Comparison of ENCODE assay signal across 25 cellular contexts in the genomic region with DNA sequence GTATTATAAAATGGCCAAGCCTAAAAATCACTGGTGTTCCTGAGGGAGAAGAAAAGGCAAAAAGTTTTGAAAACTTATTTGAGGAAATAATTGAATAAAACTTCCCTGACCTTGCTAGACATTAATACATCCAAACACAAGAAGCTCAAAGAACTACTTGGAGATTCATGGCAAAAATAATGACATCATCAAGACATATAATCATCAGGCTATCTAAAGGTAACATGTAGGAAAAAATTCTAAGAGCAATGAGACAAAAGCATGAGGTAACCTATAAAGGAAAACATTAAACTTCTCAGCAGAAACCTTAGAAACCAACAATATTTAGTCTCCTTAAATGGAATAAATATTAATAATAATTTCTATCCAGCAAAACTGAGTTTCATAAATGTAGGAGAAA.
A peak's percentile ranks its signal among the peaks of the same experiment; 100 is the strongest.
DNase-seq lines count a peak whose midpoint lies in the region; FAIRE-seq and TF ChIP-seq lines count a peak whose summit lies in the region.
"Had no signal": no experiment of that assay in that cellular context is flagged by ENCODE, and none has a peak within 500 bp of the region (broad histone marks: within the 10 kb centered on the region; RNA-seq: fewer than 3 reads in every experiment).

No MANE protein-coding gene starts in this region.

- intact Hi-C loops in kidney (cut with DNase I) = no loop called here

- no peak overlapping the region for H3K27ac ChIP-seq in HEK293 (ENCODE audit: extremely low read depth, low read depth, low read length)
- H3K27ac ChIP-seq in kidney (ENCODE audit: low read depth in 2 of 2, low read length in 2 of 2) = no peak overlapping the region
- H3K27ac ChIP-seq: BLaER1 had no signal

- TF ChIP-seq CTCF in HEK293 (tag by site-specific recombination; IDR thresholded peaks at IDR 0.05) (no peak), kidney (IDR thresholded peaks at IDR 0.05; ENCODE audit: borderline replicate concordance, extremely low read depth, insufficient read depth) (no peak)

- no peaks in the 10 kb centered on the region for H3K9me3 ChIP-seq in HEK293 (ENCODE audit: control insufficient read depth, insufficient read depth, low read depth, low read length)
- H3K9me3 ChIP-seq in kidney (ENCODE audit: control insufficient read depth in 1 of 2, low read length in 2 of 2) = no peaks in the 10 kb centered on the region
- H3K9me3 ChIP-seq: BE2C, BLaER1 had no signal

- no peak overlapping the region for H3K4me3 ChIP-seq in HEK293 (ENCODE audit: low read depth, low read length)
- H3K4me3 ChIP-seq in kidney (ENCODE audit: low read length in 2 of 2) = no peak overlapping the region
- H3K4me3 ChIP-seq: BLaER1, GM12878 had no signal

- CTCF ChIA-PET in HEK293 (lab: Yijun Ruan, JAX) = no interaction called here

- DNase-seq in GM19239 (ENCODE audit: insufficient read length, low spot score) (no peak), kidney (no peak), superior temporal gyrus (ENCODE audit: extremely low spot score) (no peak), NCI-H345 treated with DMSO at 0.1 percent for 48 hours (lab: John Stamatoyannopoulos, UW; ENCODE audit: unreplicated experiment) (no peak)
- DNase-seq: 8988T; ACHN; BE2C; C1 segment of cervical spinal cord; CD4-positive, alpha-beta memory T cell; CD4-positive, CD25-positive, alpha-beta regulatory T cell; CD8-positive, alpha-beta memory T cell; COR-L47; DMS 273 treated with DMSO at 0.1 percent for 48 hours; DMS153; DMS53; DMS79; DND-41; EL; GDM1 had no signal

- FAIRE-seq in GM19239 (lab: Jason Lieb, UNC) (peak; percentile 21), kidney (lab: Jason Lieb, UNC) (peak; percentile 77)
- FAIRE-seq: A204.1, GM12878, GM12892, GM18507 had no signal

- H3K36me3 ChIP-seq in HEK293 (ENCODE audit: control insufficient read depth in 2 of 2, insufficient read depth in 1 of 2, low read length in 2 of 2) = no peaks in the 10 kb centered on the region
- H3K36me3 ChIP-seq in kidney (ENCODE audit: control insufficient read depth in 1 of 2, insufficient read depth in 2 of 2, low read length in 2 of 2) = no peaks in the 10 kb centered on the region
- H3K36me3 ChIP-seq: BE2C, BLaER1 had no signal

- no peak overlapping the region for H3K9ac ChIP-seq in kidney (ENCODE audit: low read length in 2 of 2)
- H3K9ac ChIP-seq: BLaER1 had no signal

- H3K4me1 ChIP-seq in HEK293 (ENCODE audit: control insufficient read depth, insufficient read depth, low read length) (no peaks in the 10 kb centered on the region), kidney (ENCODE audit: control insufficient read depth in 1 of 2, insufficient read depth in 1 of 2, low read depth in 1 of 2, low read length in 2 of 2) (no peaks in the 10 kb centered on the region)
- H3K4me1 ChIP-seq: BE2C, BLaER1 had no signal

- POLR2A ChIA-PET in HEK293 (lab: Yijun Ruan, JAX) = no interaction called here

TF ChIP-seq in HEK293, 187 proteins besides CTCF, POLR2A, EP300 and RAD21:
- TF ChIP-seq, protein P1, sequence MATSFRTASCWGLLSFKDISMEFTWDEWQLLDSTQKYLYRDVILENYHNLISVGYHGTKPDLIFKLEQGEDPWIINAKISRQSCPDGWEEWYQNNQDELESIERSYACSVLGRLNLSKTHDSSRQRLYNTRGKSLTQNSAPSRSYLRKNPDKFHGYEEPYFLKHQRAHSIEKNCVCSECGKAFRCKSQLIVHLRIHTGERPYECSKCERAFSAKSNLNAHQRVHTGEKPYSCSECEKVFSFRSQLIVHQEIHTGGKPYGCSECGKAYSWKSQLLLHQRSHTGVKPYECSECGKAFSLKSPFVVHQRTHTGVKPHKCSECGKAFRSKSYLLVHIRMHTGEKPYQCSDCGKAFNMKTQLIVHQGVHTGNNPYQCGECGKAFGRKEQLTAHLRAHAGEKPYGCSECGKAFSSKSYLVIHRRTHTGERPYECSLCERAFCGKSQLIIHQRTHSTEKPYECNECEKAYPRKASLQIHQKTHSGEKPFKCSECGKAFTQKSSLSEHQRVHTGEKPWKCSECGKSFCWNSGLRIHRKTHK (tag by site-specific recombination; IDR thresholded peaks at IDR 0.05) = no peak
- no peak for TF ChIP-seq HOXA7 (CRISPR knock-in tag; IDR thresholded peaks at IDR 0.05; ENCODE audit: borderline replicate concordance)
- TF ChIP-seq, protein P2, sequence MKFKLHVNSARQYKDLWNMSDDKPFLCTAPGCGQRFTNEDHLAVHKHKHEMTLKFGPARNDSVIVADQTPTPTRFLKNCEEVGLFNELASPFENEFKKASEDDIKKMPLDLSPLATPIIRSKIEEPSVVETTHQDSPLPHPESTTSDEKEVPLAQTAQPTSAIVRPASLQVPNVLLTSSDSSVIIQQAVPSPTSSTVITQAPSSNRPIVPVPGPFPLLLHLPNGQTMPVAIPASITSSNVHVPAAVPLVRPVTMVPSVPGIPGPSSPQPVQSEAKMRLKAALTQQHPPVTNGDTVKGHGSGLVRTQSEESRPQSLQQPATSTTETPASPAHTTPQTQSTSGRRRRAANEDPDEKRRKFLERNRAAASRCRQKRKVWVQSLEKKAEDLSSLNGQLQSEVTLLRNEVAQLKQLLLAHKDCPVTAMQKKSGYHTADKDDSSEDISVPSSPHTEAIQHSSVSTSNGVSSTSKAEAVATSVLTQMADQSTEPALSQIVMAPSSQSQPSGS (tag by site-specific recombination; IDR thresholded peaks at IDR 0.05; ENCODE audit: low read depth) = peak; percentile 60
